Comparison of ENCODE assay signal across 21 cellular contexts in genomic region chr19:48804496-48804895, GRCh38. TPM values are rescaled to one million over a fixed set of nuclear protein-coding genes. Genes with fewer than 3 reads are reported as not detected.
A peak's percentile ranks its signal among the peaks of the same experiment; 100 is the strongest.
DNase-seq lines count a peak whose midpoint lies in the region; ATAC-seq and TF ChIP-seq lines count a peak whose summit lies in the region.
"Had no signal": no experiment of that assay in that cellular context is flagged by ENCODE, and none has a peak within 500 bp of the region (broad histone marks: within the 10 kb centered on the region; RNA-seq: fewer than 3 reads in every experiment).

No MANE protein-coding gene starts in this region.

- peaks cover 20 to 34% of the 10 kb centered on the region in 2 experiments for H3K4me1 Mint-ChIP-seq in H9

- no peak overlapping the region for H3T11ph ChIP-seq in H9 (ENCODE audit: low read length)

- H3K18ac ChIP-seq in H9 (ENCODE audit: insufficient read length, low read depth, low read length) = no peak overlapping the region

- no peak overlapping the region for H4K91ac ChIP-seq in H9 (ENCODE audit: insufficient read length, low read depth, low read length)

- no CpG with 5 or more reads among the region's 8 CpGs for WGBS in H9 (ENCODE audit: extremely low coverage, insufficient read length, low lambda C conversion rate)

- H3K23ac ChIP-seq in H9 (ENCODE audit: insufficient read length, low read depth, low read length) = no peak overlapping the region

- H2BK20ac ChIP-seq in H9 (ENCODE audit: low read depth, low read length, poor library complexity, severe bottlenecking) = no peak overlapping the region

- H3K36me3 Mint-ChIP-seq in H9 (ENCODE audit: insufficient read depth in 1 of 3, low read depth in 3 of 3) = no peaks in the 10 kb centered on the region; a peak in 1 of 7 replicates

- no peak overlapping the region for H2AFZ ChIP-seq in H9 (ENCODE audit: low read length)

- H3K4me1 ChIP-seq in H9 (ENCODE audit: insufficient read depth, low read length) = peaks cover 3% of the 10 kb centered on the region; the same call in 1 of the 2 replicates

- no peaks in the 10 kb centered on the region for H3K9me3 ChIP-seq in H9 (ENCODE audit: control insufficient read depth, low read depth, low read length)

- H3K27ac Mint-ChIP-seq in H9 = peak overlapping the region in 2 of 3 experiments; percentile 11 to 52; a peak in 2 of 7 replicates
- H3K27ac Mint-ChIP-seq: CD14-positive monocyte had no signal

- H3K27me3 ChIP-seq in H9 (ENCODE audit: insufficient read depth, low read length) = no peaks in the 10 kb centered on the region; the same call in 1 of the 2 replicates

- H3K27ac ChIP-seq in H9 (ENCODE audit: insufficient read length, low read depth, low read length) (no peak overlapping the region), temporal lobe (ENCODE audit: low read depth, low read length) (peak overlapping the region; percentile 30)

- H3K14ac ChIP-seq in H9 (ENCODE audit: insufficient read depth, low read length) = no peak overlapping the region

- H3K4me2 ChIP-seq in H9 (ENCODE audit: insufficient read depth, insufficient read length, low read length) = no peak overlapping the region

- H3K23me2 ChIP-seq in H9 (ENCODE audit: insufficient read length, low read depth, low read length, poor library complexity, severe bottlenecking) = no peaks in the 10 kb centered on the region

- H3K4me3 Mint-ChIP-seq in H9 = no peak overlapping the region
- H3K4me3 Mint-ChIP-seq: CD14-positive monocyte had no signal

- H3K79me2 ChIP-seq in H9 (ENCODE audit: insufficient read depth, low read length) = no peaks in the 10 kb centered on the region

- H4K5ac ChIP-seq in H9 (ENCODE audit: insufficient read length, low read depth, low read length) = no peak overlapping the region

- no peak overlapping the region for H3K9ac ChIP-seq in H9 (ENCODE audit: extremely low read depth, insufficient read length, low read length)

- peaks cover 6% of the 10 kb centered on the region for H3K27me3 Mint-ChIP-seq in H9 (ENCODE audit: low read depth)

- no peak overlapping the region for H2AK5ac ChIP-seq in H9 (ENCODE audit: insufficient read length, low read length)

- no peak overlapping the region for H4K8ac ChIP-seq in H9 (replicated peaks; ENCODE audit: insufficient read length, low read depth, low read length)

- no peak overlapping the region for H2BK12ac ChIP-seq in H9 (ENCODE audit: insufficient read length, low read depth, low read length)

- H3K79me1 ChIP-seq in H9 (ENCODE audit: insufficient read depth, low read depth, low read length, poor library complexity, severe bottlenecking) = no peaks in the 10 kb centered on the region

- TF ChIP-seq CTCF in H9 (conservative IDR thresholded peaks at IDR 0.05) = no peak

- no peak overlapping the region for H2BK15ac ChIP-seq in H9 (ENCODE audit: low read depth, low read length)

- H3K9me3 Mint-ChIP-seq in H9 = no peaks in the 10 kb centered on the region
- H3K9me3 Mint-ChIP-seq: CD14-positive monocyte had no signal

- H4K20me1 ChIP-seq in H9 (ENCODE audit: control insufficient read depth, insufficient read depth, insufficient read length) = peaks cover 2% of the 10 kb centered on the region

- no peak for ATAC-seq in HG02588 (IDR thresholded peaks at IDR 0.05; ENCODE audit: unreplicated experiment)
- ATAC-seq: PC-3 had no signal

- H3K56ac ChIP-seq in H9 (ENCODE audit: insufficient read length, low read depth, low read length) = no peak overlapping the region

- no peak overlapping the region for H2BK120ac ChIP-seq in H9 (ENCODE audit: low read depth, low read length, poor library complexity, severe bottlenecking)

- DNase-seq in H9 (no peak), cerebellar cortex (ENCODE audit: low spot score) (peak; percentile 31), medulla oblongata (ENCODE audit: extremely low spot score) (peak; percentile 44), germinal center (ENCODE audit: low spot score) (no peak), NOMO-1 treated with dmso at 0.1 percent for 144 hours (lab: John Stamatoyannopoulos, UW; ENCODE audit: unreplicated experiment) (no peak)
- DNase-seq: ACHN, DMS 273 treated with DMSO at 0.1 percent for 48 hours, DND-41, HCEC 1CT, NCI-H1436, NCI-H1930, NCI-H226, NCI-H524 treated with DMSO at 0.1 percent for 48 hours, PC-3, RPMI8226, SIG-M5 had no signal

- no peak overlapping the region for H3K4ac ChIP-seq in H9 (ENCODE audit: low read depth, low read length)

- H2BK5ac ChIP-seq in H9 (ENCODE audit: insufficient read length, low read length) = no peak overlapping the region

RNA-seq across cellular contexts. Expression of gene BCAT2, which starts 6.3 kb away (rescaled TPM):
- 30.6 and 32.7 TPM in 2 replicates for total RNA-seq in H9 (2021)
- total RNA-seq in temporal lobe = 7.1 TPM

RNA-seq across cellular contexts. Expression of gene HSD17B14, which starts 31.8 kb away (rescaled TPM):
- total RNA-seq in H9 (2021) (11.2 and 11.6 TPM in 2 replicates), temporal lobe (1.7 TPM)
- total RNA-seq: HT-29 had no signal

RNA-seq across cellular contexts. Expression of gene FGF21, which starts 49.2 kb away (rescaled TPM):
- total RNA-seq in H9 (2021) (0.55 and 0.90 TPM in 2 replicates), temporal lobe (not detected)
- total RNA-seq: G401, HT-29, PC-3 had no signal

RNA-seq across cellular contexts. Expression of gene FUT1, which starts 52.1 kb away (rescaled TPM):
- total RNA-seq in H9 (2021) = 15.9 and 16.1 TPM in 2 replicates
- 0.49 TPM for total RNA-seq in temporal lobe
- total RNA-seq: G401 had no signal

RNA-seq across cellular contexts. Expression of gene IZUMO1, which starts 57.8 kb away (rescaled TPM):
- total RNA-seq in H9 (2021) = 2.6 and 3.7 TPM in 2 replicates
- not detected for total RNA-seq in temporal lobe
- total RNA-seq: G401, PC-3 had no signal

Comparison
In these comparisons a context has a peak if more than half of its experiments do, and no peak if none do; other contexts are left out.
1. DNase-seq: peak in cerebellar cortex (single experiment) and medulla oblongata (single experiment); none in H9 (single experiment), germinal center (single experiment) and NOMO-1 treated with dmso at 0.1 percent for 144 hours (single experiment).